Comparison of ENCODE assay signal across 8 cellular contexts in genomic region chr14:104932676-104933631, GRCh38. TPM values are rescaled to one million over a fixed set of nuclear protein-coding genes. Genes with fewer than 3 reads are reported as not detected.
DNase-seq lines count a peak whose midpoint lies in the region; ATAC-seq and TF ChIP-seq lines count a peak whose summit lies in the region.

No MANE protein-coding gene starts in this region.

- H3K9ac ChIP-seq in HCT116 (ENCODE audit: low read length) = peak overlapping the region; percentile 67

- no peaks in the 10 kb centered on the region for H3K79me2 ChIP-seq in HCT116 (ENCODE audit: insufficient read depth, low read length)

- H3K36me3 ChIP-seq in HCT116 (ENCODE audit: control insufficient read depth in 1 of 2, insufficient read depth in 2 of 2, low read length in 2 of 2) = no peaks in the 10 kb centered on the region

- peaks cover 0 to 7% of the 10 kb centered on the region in 2 experiments; a peak in 1 of 4 replicates for H3K4me1 ChIP-seq in HCT116 (ENCODE audit: control insufficient read depth in 1 of 2, insufficient read depth in 2 of 2, low read length in 2 of 2)

- peak; percentile 77 for DNase-seq in COLO668 (lab: John Stamatoyannopoulos, UW; ENCODE audit: unreplicated experiment)
- DNase-seq in HCT116 (ENCODE audit: low read depth, low spot score) = peak; percentile 38
- peak; percentile 7 for DNase-seq in NCI-H2196 treated with DMSO at 0.1 percent for 48 hours (lab: John Stamatoyannopoulos, UW; ENCODE audit: unreplicated experiment)
- DNase-seq in activated CD4-positive, CD25-positive, alpha-beta regulatory T cell treated with anti-CD3 and anti-CD28 coated beads, Interleukin-2, amount 50 U/mL, for 72 hours = peak; percentile 84
- peak; percentile 70 for DNase-seq in cerebellar cortex (ENCODE audit: low spot score)
- peak; percentile 26 for DNase-seq in kidney glomerular epithelial cell (lab: John Stamatoyannopoulos, UW)
- peak; percentile 65 to 83 for DNase-seq in stimulated activated CD4-positive, alpha-beta T cell treated with anti-CD3 and anti-CD28 coated beads, Interleukin-1b, Interleukin-23, amount 100 ng/mL, for 1 hour (ENCODE audit: low read depth in 2 of 2)

- H3K9me2 ChIP-seq in HCT116 (ENCODE audit: insufficient read depth) = no peaks in the 10 kb centered on the region

- peak; percentile 43 to 75 (median 73) for TF ChIP-seq CTCF in HCT116 (IDR thresholded peaks at IDR 0.05 in 2 of 3, conservative IDR thresholded peaks at IDR 0.05 in 1 of 3; ENCODE audit: borderline replicate concordance in 1 of 3, insufficient read depth in 1 of 3, low read depth in 2 of 3, low read length in 2 of 3)

- no peak overlapping the region for H2AFZ ChIP-seq in HCT116 (ENCODE audit: low read depth, low read length, poor library complexity, severe bottlenecking)

- intact Hi-C loops in HCT116 (cut with micrococcal nuclease) = loop anchor here (1.0 kb wide), 2 partner anchors 37 to 112 kb away; no protein-coding TSS in a partner anchor

- peak overlapping the region; percentile 80 for H3K4me2 ChIP-seq in HCT116 (ENCODE audit: low read length)

- TF ChIP-seq POLR2A in HCT116 (IDR thresholded peaks at IDR 0.05; ENCODE audit: borderline replicate concordance, extremely low read depth, insufficient read depth, insufficient read length) = no peak

- TF ChIP-seq RAD21 in HCT116 (IDR thresholded peaks at IDR 0.05; ENCODE audit: low read depth) = peak; percentile 69

- H3K4me3 ChIP-seq in HCT116 (replicated peaks in 1 of 2; ENCODE audit: low read depth in 1 of 2, low read length in 2 of 2) = peak overlapping the region; percentile 34 to 59

- no peaks in the 10 kb centered on the region for H3K9me3 ChIP-seq in HCT116 (ENCODE audit: control insufficient read depth in 1 of 2, insufficient read depth in 1 of 2, low read depth in 1 of 2, low read length in 2 of 2)

- CTCF ChIA-PET in HCT116 (lab: Charles Lee) = interaction anchor here (0.8 to 3.2 kb wide), 4 partner anchors 8 to 40 kb away, joined by 3 to 18 read pairs (median 3); partner anchors contain the start of gene PLD4

- ATAC-seq in HCT116 (peak; percentile 91), HG02884 (IDR thresholded peaks at IDR 0.05; ENCODE audit: unreplicated experiment) (no peak)

- BruUV-seq in HCT116 (replicated peaks; lab: Mats Ljungman, UMichigan) = no TSS peak

- H3K27ac ChIP-seq in HCT116 (ENCODE audit: low read depth, low read length) = peak overlapping the region; percentile 3; the same call in 1 of the 2 replicates

- POLR2A ChIA-PET in HCT116 (lab: Charles Lee) = interaction anchor here (0.6 to 1.7 kb wide), 2 partner anchors 25 to 41 kb away, joined by 3 to 5 read pairs; no protein-coding TSS in a partner anchor

- RAD21 ChIA-PET in HCT116 (lab: Charles Lee; ENCODE audit: low non-redundant PET in 1 of 2, low total read pairs in 2 of 2, uncharacterized antibody in 2 of 2, unreplicated experiment in 2 of 2) = interaction anchor here in 1 of 2 experiments (0.5 to 1.2 kb wide), 2 partner anchors 40 to 274 kb away, joined by 3 read pairs; no protein-coding TSS in a partner anchor

- no peaks in the 10 kb centered on the region for H4K20me1 ChIP-seq in HCT116 (ENCODE audit: insufficient read depth)

- H3K27me3 ChIP-seq in HCT116 (ENCODE audit: insufficient read depth, low read length) = no peaks in the 10 kb centered on the region

TF ChIP-seq in HCT116, 20 proteins besides CTCF, POLR2A, EP300 and RAD21:
- peak; percentile 29; the same call in 1 of the 2 replicates for TF ChIP-seq ZFX (IDR thresholded peaks at IDR 0.05)
- peak; percentile 56 for TF ChIP-seq POLR2AphosphoS5 (IDR thresholded peaks at IDR 0.05; ENCODE audit: low read depth, low read length)
- peak; percentile 60 for TF ChIP-seq YY1 (IDR thresholded peaks at IDR 0.05; ENCODE audit: extremely low read depth, insufficient replicate concordance, low read depth, low read length)
- TF ChIP-seq CEBPB (IDR thresholded peaks at IDR 0.05; ENCODE audit: low read depth) = no peak

RNA-seq across cellular contexts. Expression of gene PLD4, which starts 8.3 kb away (rescaled TPM):
- total RNA-seq in HCT116 (2021; ENCODE audit: unreplicated experiment) = 0.12 TPM
- 0.02 and 0.08 TPM in 2 replicates for polyA plus RNA-seq in HCT116 (2012)

RNA-seq across cellular contexts. Expression of gene AHNAK2, which starts 45.2 kb away (rescaled TPM):
- total RNA-seq in HCT116 (2021; ENCODE audit: unreplicated experiment) = 45.0 TPM
- polyA plus RNA-seq in HCT116 (2012) = 37.0 and 46.7 TPM in 2 replicates

RNA-seq across cellular contexts. Expression of gene CLBA1, which starts 52.6 kb away (rescaled TPM):
- total RNA-seq in HCT116 (2021; ENCODE audit: unreplicated experiment) = 14.8 TPM
- polyA plus RNA-seq in HCT116 (2012) = 10.6 and 11.2 TPM in 2 replicates

Comparison
In these comparisons a context has a peak if more than half of its experiments do, and no peak if none do; other contexts are left out.
1. DNase-seq: peak in every context shown above with its lines; median percentile 84 in activated CD4-positive, CD25-positive, alpha-beta regulatory T cell treated with anti-CD3 and anti-CD28 coated beads, Interleukin-2, amount 50 U/mL, for 72 hours; 77 in COLO668; 74 in stimulated activated CD4-positive, alpha-beta T cell treated with anti-CD3 and anti-CD28 coated beads, Interleukin-1b, Interleukin-23, amount 100 ng/mL, for 1 hour; 70 in cerebellar cortex; 38 in HCT116; 26 in kidney glomerular epithelial cell; 7 in NCI-H2196 treated with DMSO at 0.1 percent for 48 hours.